Comparison of ENCODE assay signal across 15 cellular contexts in the genomic region with DNA sequence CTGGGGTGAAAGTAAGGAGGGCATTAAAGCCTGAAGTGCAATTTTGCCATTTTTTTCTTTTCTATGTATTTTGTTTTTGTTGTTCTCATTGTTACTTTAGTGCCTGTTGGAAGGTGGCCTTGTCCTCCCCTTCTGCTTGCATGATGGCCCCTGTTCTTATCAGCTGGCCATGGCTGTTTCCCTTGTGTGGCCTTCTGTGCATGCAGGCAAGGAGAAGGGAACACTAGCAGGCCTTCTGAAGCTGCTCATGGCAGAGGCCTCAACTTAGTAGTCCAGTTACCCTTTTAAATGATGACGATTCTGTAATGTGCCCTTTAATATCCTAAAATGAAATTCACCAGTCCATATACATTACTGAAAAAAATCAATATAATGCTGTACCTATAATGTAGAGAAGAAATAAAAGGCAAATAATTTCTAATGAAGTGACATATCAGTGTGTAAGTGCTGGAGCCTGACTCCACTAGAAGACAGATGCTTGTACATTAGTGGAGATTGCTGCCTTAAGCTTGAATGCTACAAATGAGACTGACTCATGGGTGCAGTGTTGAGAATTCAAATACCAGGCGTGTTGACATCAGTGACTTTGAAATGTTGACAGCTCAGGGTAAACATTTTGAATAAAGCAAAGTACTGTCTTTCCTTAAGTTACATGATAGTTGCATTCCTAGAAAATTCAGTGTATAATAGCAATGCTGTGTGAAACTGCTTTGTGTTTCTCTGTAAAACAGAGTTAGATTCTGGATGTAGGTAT.
A peak's percentile ranks its signal among the peaks of the same experiment; 100 is the strongest.
DNase-seq lines count a peak whose midpoint lies in the region; ATAC-seq and TF ChIP-seq lines count a peak whose summit lies in the region.
"Had no signal": no experiment of that assay in that cellular context is flagged by ENCODE, and none has a peak within 500 bp of the region (broad histone marks: within the 10 kb centered on the region; RNA-seq: fewer than 3 reads in every experiment).

No MANE protein-coding gene starts in this region.

- H2BK120ac ChIP-seq in mesenchymal stem cell (ENCODE audit: low read depth, low read length) (no peak overlapping the region), H9 (ENCODE audit: low read depth, low read length, poor library complexity, severe bottlenecking) (no peak overlapping the region)

- CTCF ChIA-PET in activated naive CD4-positive, alpha-beta T cell treated with anti-CD3 and anti-CD28 coated beads for 36 hours (lab: Charles Lee), result interaction anchor here (0.6 to 1.1 kb wide), 2 partner anchors 11 to 62 kb away, joined by 3 read pairs; no protein-coding TSS in a partner anchor

- no peak overlapping the region for H4K91ac ChIP-seq in mesenchymal stem cell (ENCODE audit: low read length)
- no peak overlapping the region for H4K91ac ChIP-seq in H9 (ENCODE audit: insufficient read length, low read depth, low read length)

- H3K14ac ChIP-seq in mesenchymal stem cell (ENCODE audit: low read length in 2 of 2), result no peak overlapping the region
- H3K14ac ChIP-seq in H9 (ENCODE audit: insufficient read depth, low read length), result no peak overlapping the region

- H2BK5ac ChIP-seq in mesenchymal stem cell (ENCODE audit: low read depth, low read length, poor library complexity, severe bottlenecking) (no peak overlapping the region), H9 (ENCODE audit: insufficient read length, low read length) (no peak overlapping the region)

- H3K27ac ChIP-seq in mesenchymal stem cell (ENCODE audit: low read length, poor library complexity, severe bottlenecking) (no peak overlapping the region), suprapubic skin (no peak overlapping the region), H9 (ENCODE audit: insufficient read length, low read depth, low read length) (no peak overlapping the region)

- no peaks in the 10 kb centered on the region for H4K20me1 ChIP-seq in H9 (ENCODE audit: control insufficient read depth, insufficient read depth, insufficient read length)

- H3K27me3 ChIP-seq in mesenchymal stem cell (ENCODE audit: control insufficient read depth in 1 of 2, insufficient read depth in 1 of 2, low read length in 2 of 2) (peaks cover 8 to 18% of the 10 kb centered on the region in 2 experiments), suprapubic skin (no peaks in the 10 kb centered on the region), H9 (ENCODE audit: insufficient read depth, low read length) (no peaks in the 10 kb centered on the region)

- TF ChIP-seq EP300 in suprapubic skin (IDR thresholded peaks at IDR 0.05), result no peak

- H2AFZ ChIP-seq in mesenchymal stem cell (ENCODE audit: low read depth, low read length) (no peak overlapping the region), H9 (ENCODE audit: low read length) (no peak overlapping the region)

- H3K23ac ChIP-seq in mesenchymal stem cell (ENCODE audit: low read length in 2 of 2) (no peak overlapping the region), H9 (ENCODE audit: insufficient read length, low read depth, low read length) (no peak overlapping the region)

- H4K8ac ChIP-seq in mesenchymal stem cell (ENCODE audit: low read length) (no peak overlapping the region), H9 (replicated peaks; ENCODE audit: insufficient read length, low read depth, low read length) (no peak overlapping the region)

- no peaks in the 10 kb centered on the region for H3K79me2 ChIP-seq in H9 (ENCODE audit: insufficient read depth, low read length)

- intact Hi-C loops in activated naive CD4-positive, alpha-beta T cell treated with anti-CD3 and anti-CD28 coated beads for 36 hours (cut with micrococcal nuclease), result no loop called here

- no peak for TF ChIP-seq POLR2A in suprapubic skin (IDR thresholded peaks at IDR 0.05)

- H3T11ph ChIP-seq in H9 (ENCODE audit: low read length), result no peak overlapping the region

- H2BK12ac ChIP-seq in mesenchymal stem cell (ENCODE audit: low read length in 2 of 2) (no peak overlapping the region), H9 (ENCODE audit: insufficient read length, low read depth, low read length) (no peak overlapping the region)

- H3K4me2 ChIP-seq in mesenchymal stem cell (ENCODE audit: low read length, poor library complexity, severe bottlenecking), result no peak overlapping the region
- no peak overlapping the region for H3K4me2 ChIP-seq in H9 (ENCODE audit: insufficient read depth, insufficient read length, low read length)

- no peak for TF ChIP-seq CTCF in HFFc6 (IDR thresholded peaks at IDR 0.05)
- no peak for TF ChIP-seq CTCF in chondrocyte (IDR thresholded peaks at IDR 0.05)
- no peak for TF ChIP-seq CTCF in suprapubic skin (IDR thresholded peaks at IDR 0.05)
- TF ChIP-seq CTCF in H9 (conservative IDR thresholded peaks at IDR 0.05), result no peak

- H3K27ac Mint-ChIP-seq in HFFc6, result 0 out of 2 replicates have a peak overlapping the region, but pooled peaks have one; percentile 4
- H3K27ac Mint-ChIP-seq in chondrocyte (ENCODE audit: unreplicated experiment), result peak overlapping the region; percentile 75
- no peak overlapping the region for H3K27ac Mint-ChIP-seq in activated naive CD4-positive, alpha-beta T cell treated with anti-CD3 and anti-CD28 coated beads for 36 hours
- H3K27ac Mint-ChIP-seq in H9, result no peak overlapping the region
- H3K27ac Mint-ChIP-seq: activated CD4-positive, alpha-beta T cell treated with anti-CD3 and anti-CD28 coated beads, Interleukin-2, amount 10 ng/mL, durations not matched to agents 7 days and 5 days had no signal

- no peak overlapping the region for H4K5ac ChIP-seq in H9 (ENCODE audit: insufficient read length, low read depth, low read length)

- ATAC-seq in HG02571 (IDR thresholded peaks at IDR 0.05; ENCODE audit: unreplicated experiment), result no peak

- H3K23me2 ChIP-seq in H9 (ENCODE audit: insufficient read length, low read depth, low read length, poor library complexity, severe bottlenecking), result no peaks in the 10 kb centered on the region

- H3K4me3 ChIP-seq in mesenchymal stem cell (ENCODE audit: insufficient read depth in 1 of 2, low read depth in 1 of 2, low read length in 2 of 2), result no peak overlapping the region
- no peak overlapping the region for H3K4me3 ChIP-seq in suprapubic skin

- no peak overlapping the region for H3K56ac ChIP-seq in H9 (ENCODE audit: insufficient read length, low read depth, low read length)

- H2BK15ac ChIP-seq in mesenchymal stem cell (ENCODE audit: low read depth, poor library complexity, severe bottlenecking), result no peak overlapping the region
- no peak overlapping the region for H2BK15ac ChIP-seq in H9 (ENCODE audit: low read depth, low read length)

- H3K9me3 Mint-ChIP-seq in HFFc6, result peaks cover 8% of the 10 kb centered on the region
- H3K9me3 Mint-ChIP-seq in chondrocyte (ENCODE audit: low read depth), result peaks cover 3% of the 10 kb centered on the region
- H3K9me3 Mint-ChIP-seq in activated naive CD4-positive, alpha-beta T cell treated with anti-CD3 and anti-CD28 coated beads for 36 hours, result no peaks in the 10 kb centered on the region
- peaks cover 27 to 29% of the 10 kb centered on the region in 2 experiments for H3K9me3 Mint-ChIP-seq in H9
- H3K9me3 Mint-ChIP-seq: activated CD4-positive, alpha-beta T cell treated with anti-CD3 and anti-CD28 coated beads, Interleukin-2, amount 10 ng/mL, durations not matched to agents 7 days and 5 days had no signal

- H3K79me1 ChIP-seq in mesenchymal stem cell (replicated peaks; ENCODE audit: low read length, poor library complexity, severe bottlenecking), result no peaks in the 10 kb centered on the region
- H3K79me1 ChIP-seq in H9 (ENCODE audit: insufficient read depth, low read depth, low read length, poor library complexity, severe bottlenecking), result no peaks in the 10 kb centered on the region

- WGBS in mesenchymal stem cell, result 0% methylated on average over 1 of the region's 2 CpGs
- WGBS in suprapubic skin, result 72% methylated on average over 2 of the region's 2 CpGs
- WGBS in H9 (ENCODE audit: extremely low coverage, insufficient read length, low lambda C conversion rate), result no CpG with 5 or more reads among the region's 2 CpGs

- H3K36me3 Mint-ChIP-seq in HFFc6 (ENCODE audit: low read depth) (0 out of 2 replicates have a peak, but pooled peaks cover 4% of the 10 kb centered on the region), chondrocyte (ENCODE audit: low read depth) (no peaks in the 10 kb centered on the region), H9 (ENCODE audit: insufficient read depth in 1 of 3, low read depth in 3 of 3) (peaks cover 14 to 24% (median 15%) of the 10 kb centered on the region in 3 experiments)
- no peaks in the 10 kb centered on the region for H3K36me3 Mint-ChIP-seq in activated naive CD4-positive, alpha-beta T cell treated with anti-CD3 and anti-CD28 coated beads for 36 hours (ENCODE audit: low read depth)

- H3K4me1 ChIP-seq in mesenchymal stem cell (ENCODE audit: control insufficient read depth, insufficient read depth, low read depth, low read length) (no peaks in the 10 kb centered on the region), suprapubic skin (no peaks in the 10 kb centered on the region), H9 (ENCODE audit: insufficient read depth, low read length) (no peaks in the 10 kb centered on the region)

- H2BK20ac ChIP-seq in H9 (ENCODE audit: low read depth, low read length, poor library complexity, severe bottlenecking), result no peak overlapping the region

- H3K18ac ChIP-seq in mesenchymal stem cell (ENCODE audit: low read depth in 1 of 2, low read length in 2 of 2), result peak overlapping the region in 1 of 2 experiments; percentile 33
- H3K18ac ChIP-seq in H9 (ENCODE audit: insufficient read length, low read depth, low read length), result no peak overlapping the region

- DNase-seq in AG08396 (ENCODE audit: low spot score) (peak; percentile 83), HFFc6 (peak; percentile 44), chondrocyte (ENCODE audit: low spot score) (no peak), mesenchymal stem cell (peak; percentile 57), suprapubic skin (ENCODE audit: low spot score in 2 of 2) (no peak), H9 (no peak)
- DNase-seq in activated naive CD4-positive, alpha-beta T cell treated with anti-CD3 and anti-CD28 coated beads for 36 hours, result no peak
- DNase-seq: activated CD4-positive, alpha-beta T cell treated with anti-CD3 and anti-CD28 coated beads, Interleukin-2, amount 10 ng/mL, durations not matched to agents 7 days and 5 days; activated T-cell treated with anti-CD3 and anti-CD28 coated beads, Interleukin-2, amount 50 U/mL, for 48 hours; amygdala; NCI-H2081; NCI-H774; stimulated activated CD4-positive, alpha-beta T cell treated with anti-CD3 and anti-CD28 coated beads, Interleukin-12 subunit alpha, Interleukin-12 subunit beta, amount 100 ng/mL, for 4 hours; T-helper 2 cell had no signal

- H3K27me3 Mint-ChIP-seq in HFFc6 (ENCODE audit: insufficient read depth) (peaks cover 5% of the 10 kb centered on the region), chondrocyte (ENCODE audit: low read depth) (no peaks in the 10 kb centered on the region), H9 (ENCODE audit: low read depth) (peaks cover 2% of the 10 kb centered on the region; the same call in 1 of the 2 replicates)
- no peaks in the 10 kb centered on the region for H3K27me3 Mint-ChIP-seq in activated naive CD4-positive, alpha-beta T cell treated with anti-CD3 and anti-CD28 coated beads for 36 hours (ENCODE audit: low read depth)

- H2AK5ac ChIP-seq in mesenchymal stem cell (ENCODE audit: low read length, severe bottlenecking), result no peak overlapping the region
- no peak overlapping the region for H2AK5ac ChIP-seq in H9 (ENCODE audit: insufficient read length, low read length)

- H3K4ac ChIP-seq in mesenchymal stem cell (ENCODE audit: low read depth in 1 of 2, low read length in 2 of 2) (no peak overlapping the region), H9 (ENCODE audit: low read depth, low read length) (no peak overlapping the region)

- H3K36me3 ChIP-seq in mesenchymal stem cell (ENCODE audit: control insufficient read depth in 1 of 2, insufficient read depth in 2 of 2, low read depth in 1 of 2, low read length in 2 of 2) (peaks cover 0 to 4% of the 10 kb centered on the region in 2 experiments), suprapubic skin (no peaks in the 10 kb centered on the region)

- H3K4me1 Mint-ChIP-seq in HFFc6 (ENCODE audit: low read depth) (peaks cover 16% of the 10 kb centered on the region), chondrocyte (ENCODE audit: low read depth) (peaks cover 13% of the 10 kb centered on the region), H9 (peaks cover 6 to 7% of the 10 kb centered on the region in 2 experiments)
- H3K4me1 Mint-ChIP-seq in activated naive CD4-positive, alpha-beta T cell treated with anti-CD3 and anti-CD28 coated beads for 36 hours (ENCODE audit: low read depth), result no peaks in the 10 kb centered on the region
- H3K4me1 Mint-ChIP-seq: activated CD4-positive, alpha-beta T cell treated with anti-CD3 and anti-CD28 coated beads, Interleukin-2, amount 10 ng/mL, durations not matched to agents 7 days and 5 days had no signal

- H3K4me3 Mint-ChIP-seq in HFFc6 (no peak overlapping the region), chondrocyte (ENCODE audit: unreplicated experiment) (no peak overlapping the region), H9 (no peak overlapping the region)
- H3K4me3 Mint-ChIP-seq in activated naive CD4-positive, alpha-beta T cell treated with anti-CD3 and anti-CD28 coated beads for 36 hours, result no peak overlapping the region
- H3K4me3 Mint-ChIP-seq: activated CD4-positive, alpha-beta T cell treated with anti-CD3 and anti-CD28 coated beads, Interleukin-2, amount 10 ng/mL, durations not matched to agents 7 days and 5 days had no signal

- H3K9ac ChIP-seq in mesenchymal stem cell (ENCODE audit: low read length) (no peak overlapping the region), H9 (ENCODE audit: extremely low read depth, insufficient read length, low read length) (no peak overlapping the region)

- H3K9me3 ChIP-seq in mesenchymal stem cell (ENCODE audit: control insufficient read depth, low read length) (no peaks in the 10 kb centered on the region), suprapubic skin (no peaks in the 10 kb centered on the region), H9 (ENCODE audit: control insufficient read depth, low read depth, low read length) (no peaks in the 10 kb centered on the region)

Comparison
In these comparisons a context has a peak if more than half of its experiments do, and no peak if none do; other contexts are left out.
1. DNase-seq: peak in AG08396 (single experiment), HFFc6 (single experiment) and mesenchymal stem cell (single experiment); none in chondrocyte (single experiment), activated naive CD4-positive, alpha-beta T cell treated with anti-CD3 and anti-CD28 coated beads for 36 hours (single experiment), suprapubic skin (0 of 2) and H9 (single experiment).
2. H3K27ac Mint-ChIP-seq: peak in HFFc6 (single experiment) and chondrocyte (single experiment); none in activated naive CD4-positive, alpha-beta T cell treated with anti-CD3 and anti-CD28 coated beads for 36 hours (single experiment) and H9 (0 of 3).